17 cellular contexts compared by ENCODE assay signal in genomic region chr5:58060971-58061370, GRCh38.
A peak's percentile ranks its signal among the peaks of the same experiment; 100 is the strongest.
DNase-seq lines count a peak whose midpoint lies in the region; ATAC-seq, FAIRE-seq and TF ChIP-seq lines count a peak whose summit lies in the region.
"Had no signal": no experiment of that assay in that cellular context is flagged by ENCODE, and none has a peak within 500 bp of the region (broad histone marks: within the 10 kb centered on the region; RNA-seq: fewer than 3 reads in every experiment).

No MANE protein-coding gene starts in this region.

- peak; percentile 67 for ATAC-seq in Right ventricle myocardium inferior
- ATAC-seq: activated CD8-positive, alpha-beta T cell treated with anti-CD3 and anti-CD28 coated beads, Interleukin-2, amount 10 ng/mL, durations not matched to agents 7 days and 5 days; activated T-helper 17 cell treated with anti-CD3 and anti-CD28 coated beads, Interleukin-2, amount 50 U/mL, for 72 hours; stimulated activated effector memory CD8-positive, alpha-beta T cell treated with anti-CD3 and anti-CD28 coated beads, Interleukin-12 subunit alpha, Interleukin-12 subunit beta, amount 100 ng/mL, for 72 hours had no signal

- intact Hi-C loops in Right ventricle myocardium inferior (cut with DNase I): no loop called here
- intact Hi-C loops in cardiac septum (cut with DNase I): no loop called here
- intact Hi-C loops in ovary (cut with DNase I): no loop called here
- intact Hi-C loops in head of caudate nucleus (cut with DNase I): no loop called here

- no peaks in the 10 kb centered on the region for H3K36me3 ChIP-seq in bronchial epithelial cell (ENCODE audit: control insufficient read depth, insufficient read depth, low read length)
- no peaks in the 10 kb centered on the region for H3K36me3 ChIP-seq in keratinocyte (ENCODE audit: control insufficient read depth in 2 of 2, extremely low read depth in 1 of 2, insufficient read depth in 2 of 2, low read length in 2 of 2)
- H3K36me3 ChIP-seq in ovary: no peaks in the 10 kb centered on the region
- H3K36me3 ChIP-seq: SJCRH30, upper lobe of left lung had no signal

- H3K27me3 ChIP-seq in bronchial epithelial cell (ENCODE audit: control insufficient read depth, insufficient read depth, low read length): no peaks in the 10 kb centered on the region
- H3K27me3 ChIP-seq in keratinocyte (ENCODE audit: control insufficient read depth, extremely low read depth, insufficient read depth, low read length): no peaks in the 10 kb centered on the region
- no peaks in the 10 kb centered on the region for H3K27me3 ChIP-seq in ovary
- H3K27me3 ChIP-seq: SJCRH30, upper lobe of left lung had no signal

- no peak for TF ChIP-seq POLR2A in ovary (IDR thresholded peaks at IDR 0.05)

- TF ChIP-seq CTCF in bronchial epithelial cell (IDR thresholded peaks at IDR 0.05; ENCODE audit: insufficient read depth, low read length, severe bottlenecking) (no peak), keratinocyte (optimal IDR thresholded peaks at IDR 0.05 in 1 of 3, IDR thresholded peaks at IDR 0.05 in 1 of 3, conservative IDR thresholded peaks at IDR 0.05 in 1 of 3; ENCODE audit: extremely low read depth in 1 of 3, insufficient read depth in 2 of 3, low read length in 3 of 3) (no peak), ovary (IDR thresholded peaks at IDR 0.05) (no peak)

- H3K9ac ChIP-seq in keratinocyte (ENCODE audit: control insufficient read depth, extremely low read depth, insufficient read depth, low read length): no peak overlapping the region

- dilution Hi-C loops in keratinocyte (cut with MboI; ENCODE audit: extremely low pct_ligation_motif_present, low sequenced_read_pairs): no loop called here

- DNase-seq in Right ventricle myocardium inferior (ENCODE audit: missing footprints) (no peak), cardiac septum (ENCODE audit: low spot score) (no peak), bronchial epithelial cell (ENCODE audit: low read depth) (peak; percentile 33), keratinocyte (ENCODE audit: low read depth, low spot score) (no peak), NCI-H128 (lab: John Stamatoyannopoulos, UW; ENCODE audit: unreplicated experiment) (no peak), DMS53 (lab: John Stamatoyannopoulos, UW) (no peak), ovary (no peak), head of caudate nucleus (no peak)
- DNase-seq: activated CD8-positive, alpha-beta T cell treated with anti-CD3 and anti-CD28 coated beads, Interleukin-2, amount 10 ng/mL, durations not matched to agents 7 days and 5 days; Caco-2; foreskin melanocyte; NCI-H1048; NCI-H2171; SJCRH30; upper lobe of left lung had no signal

- H3K27ac ChIP-seq in keratinocyte (ENCODE audit: control insufficient read depth, insufficient read depth, low read length) (no peak overlapping the region), ovary (no peak overlapping the region)
- H3K27ac ChIP-seq: SJCRH30, upper lobe of left lung had no signal

- no peaks in the 10 kb centered on the region for H3K4me1 ChIP-seq in keratinocyte (ENCODE audit: control insufficient read depth, extremely low read depth, insufficient read depth, low read length)
- H3K4me1 ChIP-seq in ovary (ENCODE audit: insufficient read depth): no peaks in the 10 kb centered on the region
- H3K4me1 ChIP-seq: SJCRH30, upper lobe of left lung had no signal

- no peaks in the 10 kb centered on the region for H3K79me2 ChIP-seq in keratinocyte (ENCODE audit: control insufficient read depth, insufficient read depth, low read length)

- TF ChIP-seq EP300 in ovary (IDR thresholded peaks at IDR 0.05): no peak

- H4K20me1 ChIP-seq in keratinocyte (ENCODE audit: control insufficient read depth, extremely low read depth, insufficient read depth, low read length): no peaks in the 10 kb centered on the region

- 29 to 32% (median 30%) methylated on average over 3 of the region's 3 CpGs for WGBS in ovary, 3 donors

- H3K4me2 ChIP-seq in keratinocyte (ENCODE audit: control insufficient read depth, extremely low read depth, insufficient read depth, low read depth, low read length): no peak overlapping the region

- FAIRE-seq in bronchial epithelial cell (lab: Jason Lieb, UNC): no peak
- peak; percentile 52 for FAIRE-seq in keratinocyte (lab: Jason Lieb, UNC)

- no peaks in the 10 kb centered on the region for H3K9me3 ChIP-seq in keratinocyte (ENCODE audit: control insufficient read depth, low read depth, low read length)
- H3K9me3 ChIP-seq in ovary: no peaks in the 10 kb centered on the region
- H3K9me3 ChIP-seq: Caco-2, upper lobe of left lung had no signal

- no peaks in the 10 kb centered on the region for H3K9me1 ChIP-seq in keratinocyte (ENCODE audit: control insufficient read depth, extremely low read depth, insufficient read depth, low read length)

- H3K4me3 ChIP-seq in bronchial epithelial cell (ENCODE audit: low read depth, low read length) (no peak overlapping the region), keratinocyte (ENCODE audit: control insufficient read depth in 2 of 3, extremely low read depth in 1 of 3, insufficient read depth in 2 of 3, low read depth in 1 of 3, low read length in 3 of 3) (no peak overlapping the region), ovary (no peak overlapping the region)
- H3K4me3 ChIP-seq: SJCRH30, upper lobe of left lung had no signal

- no peak overlapping the region for H2AFZ ChIP-seq in keratinocyte (ENCODE audit: control insufficient read depth, low read length)
